33 cellular contexts compared by ENCODE assay signal in genomic region chr1:196493881-196494280, GRCh38.
"Had no signal": no experiment of that assay in that cellular context is flagged by ENCODE, and none has a peak within 500 bp of the region (broad histone marks: within the 10 kb centered on the region; RNA-seq: fewer than 3 reads in every experiment).

No MANE protein-coding gene starts in this region.

- H3K4me3 ChIP-seq: MG63, PC-9, SJCRH30, SK-N-MC had no signal

- H3K9me3 ChIP-seq: MG63, SJCRH30 had no signal

- DNase-seq: Kasumi-1, MG63, NCI-H1048, NCI-H1092 treated with DMSO at 0.1 percent for 48 hours, NCI-H1105 treated with DMSO at 0.1 percent for 48 hours, NCI-H1417, NCI-H1436, NCI-H1694, NCI-H187, NCI-H1930, NCI-H2029 treated with DMSO at 0.1 percent for 48 hours, NCI-H2081 treated with DMSO at 0.1 percent for 48 hours, NCI-H2107, NCI-H2171, NCI-H226, NCI-H446 treated with DMSO at 0.1 percent for 48 hours, NCI-H510A, NCI-H524, NCI-H526, NCI-H69, NCI-H748 treated with DMSO at 0.1 percent for 48 hours, NCI-H82, PC-9, SHP77, SIG-M5, SJCRH30, T-cell had no signal

- H3K27me3 ChIP-seq: MG63, SJCRH30 had no signal

- H3K4me2 ChIP-seq: PC-9 had no signal

- H3K36me3 ChIP-seq: MG63, SJCRH30 had no signal

- H3K27ac ChIP-seq: PC-9, RWPE1, SJCRH30, SK-N-MC had no signal

- ATAC-seq: Panc1, Right ventricle myocardium inferior, SK-N-SH treated with all-trans-retinoic acid at 6 μM for 48 hours, T-cell had no signal

- H3K4me1 ChIP-seq: SJCRH30 had no signal

- H2AFZ ChIP-seq: PC-9 had no signal

- FAIRE-seq: RCC 7860 had no signal
